In genomic region chr6:102764317-102764716, GRCh38 we compare ENCODE assay signal across 35 cellular contexts.
"Had no signal": no experiment of that assay in that cellular context is flagged by ENCODE, and none has a peak within 500 bp of the region (broad histone marks: within the 10 kb centered on the region; RNA-seq: fewer than 3 reads in every experiment).

No MANE protein-coding gene starts in this region.

- H3K9me3 ChIP-seq: MG63 had no signal

- H3K27me3 ChIP-seq: MG63 had no signal

- H3K9ac ChIP-seq: KMS-11 had no signal

- H3K36me3 ChIP-seq: MG63 had no signal

- H3K4me3 ChIP-seq: MG63 had no signal

- H3K4me2 ChIP-seq: KMS-11 had no signal

- DNase-seq: Karpas-422, Kasumi-1, MG63, MM.1S, MV-4-11, NCI-H1048, NCI-H1092, NCI-H1092 treated with DMSO at 0.1 percent for 48 hours, NCI-H1105, NCI-H1105 treated with DMSO at 0.1 percent for 48 hours, NCI-H1417, NCI-H1417 treated with DMSO at 0.1 percent for 48 hours, NCI-H1436, NCI-H1436 treated with DMSO at 0.1 percent for 48 hours, NCI-H146, NCI-H1694, NCI-H1694 treated with DMSO at 0.1 percent for 48 hours, NCI-H187, NCI-H187 treated with DMSO at 0.1 percent for 48 hours, NCI-H1930, NCI-H2029, NCI-H2029 treated with DMSO at 0.1 percent for 48 hours, NCI-H2081, NCI-H2081 treated with DMSO at 0.1 percent for 48 hours, NCI-H2107, NCI-H2171, NCI-H2171 treated with DMSO at 0.1 percent for 48 hours, NCI-H2227 treated with DMSO at 0.1 percent for 48 hours, NCI-H226, NCI-H345, NCI-H446, NCI-H446 treated with DMSO at 0.1 percent for 48 hours, NCI-H510A, NCI-H510A treated with DMSO at 0.1 percent for 48 hours had no signal

- H3K27ac ChIP-seq: KMS-11 had no signal
